ENCODE assay signal across 11 cellular contexts in the genomic region with DNA sequence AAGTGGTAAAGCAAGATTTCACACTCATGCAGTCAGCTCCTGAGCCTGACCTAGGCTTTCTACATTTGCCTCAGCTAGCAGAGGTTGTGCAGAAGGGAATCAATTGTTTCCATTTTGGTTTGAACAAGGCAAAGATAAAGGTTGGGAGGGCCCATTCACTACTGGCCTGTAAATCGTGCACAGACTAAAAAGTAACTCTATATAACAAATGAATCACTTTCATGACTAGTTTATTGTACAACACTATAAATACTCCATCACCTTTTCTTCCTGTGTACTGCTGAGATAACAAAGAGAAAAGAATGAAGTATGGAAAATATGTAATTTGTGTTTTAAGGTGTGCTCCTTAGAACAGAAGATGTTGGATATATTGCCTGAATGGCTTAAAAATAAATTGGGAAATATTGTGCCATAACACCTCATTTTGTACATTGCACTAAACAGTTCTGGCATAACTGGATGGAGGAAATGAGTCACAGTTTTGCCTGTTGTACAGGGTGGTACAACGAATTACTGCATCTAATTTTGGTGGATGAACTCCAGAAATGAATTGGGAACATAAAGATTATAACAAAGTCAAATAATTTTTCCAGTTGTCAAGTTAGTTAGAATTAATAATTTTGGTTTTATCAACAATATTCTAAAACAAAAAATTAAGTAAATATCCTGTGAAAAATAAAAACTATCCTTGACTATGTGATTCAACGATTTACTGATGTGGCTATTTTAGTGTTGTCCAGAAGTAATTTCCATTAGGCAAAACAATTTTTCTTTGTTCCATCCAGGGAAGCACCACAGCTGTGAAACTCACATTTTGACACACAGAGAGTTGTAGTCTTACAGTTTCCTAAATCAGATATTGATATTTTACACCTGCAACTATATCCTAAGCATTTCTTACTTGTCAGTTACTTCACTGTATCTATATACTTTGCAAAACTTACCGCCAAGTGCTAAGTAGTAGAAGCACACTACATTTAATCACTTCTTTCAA. TPM values are rescaled to one million over a fixed set of nuclear protein-coding genes. Genes with fewer than 3 reads are reported as not detected.
A peak's percentile ranks its signal among the peaks of the same experiment; 100 is the strongest.
DNase-seq lines count a peak whose midpoint lies in the region; ATAC-seq and TF ChIP-seq lines count a peak whose summit lies in the region.
"Had no signal": no experiment of that assay in that cellular context is flagged by ENCODE, and none has a peak within 500 bp of the region (broad histone marks: within the 10 kb centered on the region; RNA-seq: fewer than 3 reads in every experiment).

No MANE protein-coding gene starts in this region.

- peak; percentile 22 for DNase-seq in amniotic stem cell (lab: John Stamatoyannopoulos, UW)
- peak in 1 of 2 donors; percentile 79 for DNase-seq in foreskin keratinocyte
- no peak for DNase-seq in SKM-1 (lab: John Stamatoyannopoulos, UW; ENCODE audit: unreplicated experiment)
- DNase-seq in MG63: no peak
- no peak for DNase-seq in GM10248 (ENCODE audit: extremely low spot score)
- DNase-seq in activated gamma-delta T cell (lab: John Stamatoyannopoulos, UW): no peak
- DNase-seq: body of pancreas, DMS79, NCI-H1436 treated with DMSO at 0.1 percent for 48 hours had no signal

- H3K4me1 ChIP-seq in HEK293 (ENCODE audit: control insufficient read depth, insufficient read depth, low read length) (peaks cover 8% of the 10 kb centered on the region), foreskin keratinocyte (peaks cover 49% of the 10 kb centered on the region), skeletal muscle satellite cell (ENCODE audit: control insufficient read depth, insufficient read depth, low read length) (peaks cover 52% of the 10 kb centered on the region)
- H3K4me1 ChIP-seq: body of pancreas had no signal

- H3K4me3 ChIP-seq in HEK293 (ENCODE audit: low read depth, low read length) (no peak overlapping the region), skeletal muscle satellite cell (ENCODE audit: low read length) (no peak overlapping the region), MG63 (no peak overlapping the region)
- H3K4me3 ChIP-seq: body of pancreas had no signal

- TF ChIP-seq CTCF in HEK293 (tag by site-specific recombination; IDR thresholded peaks at IDR 0.05) (no peak), foreskin keratinocyte (conservative IDR thresholded peaks at IDR 0.05) (no peak), GM10248 (IDR thresholded peaks at IDR 0.05; ENCODE audit: control extremely low read depth, extremely low read depth, low read depth, missing control alignments) (no peak)

- ATAC-seq in foreskin keratinocyte: peak; percentile 76
- ATAC-seq: body of pancreas had no signal

- POLR2A ChIA-PET in HEK293 (lab: Yijun Ruan, JAX) (no interaction called here), GM10248 (lab: Yijun Ruan, JAX) (no interaction called here)

- H3K36me3 ChIP-seq in HEK293 (ENCODE audit: control insufficient read depth in 2 of 2, insufficient read depth in 1 of 2, low read length in 2 of 2) (0 out of 3 replicates have a peak, but pooled peaks cover 0 to 4% of the 10 kb centered on the region in 2 experiments), skeletal muscle satellite cell (ENCODE audit: insufficient read depth, low read length) (peaks cover 28% of the 10 kb centered on the region), MG63 (peaks cover 36% of the 10 kb centered on the region)

- no peaks in the 10 kb centered on the region for H3K9me3 ChIP-seq in HEK293 (ENCODE audit: control insufficient read depth, insufficient read depth, low read depth, low read length)
- no peaks in the 10 kb centered on the region for H3K9me3 ChIP-seq in skeletal muscle satellite cell (replicated peaks; ENCODE audit: low read length)
- H3K9me3 ChIP-seq in MG63: no peaks in the 10 kb centered on the region
- H3K9me3 ChIP-seq: body of pancreas had no signal

- no peak overlapping the region for H3K9ac ChIP-seq in skeletal muscle satellite cell (ENCODE audit: low read depth, low read length)

- H3K4me2 ChIP-seq in skeletal muscle satellite cell (ENCODE audit: low read length): peak overlapping the region; percentile 26

- no peaks in the 10 kb centered on the region for H3K27me3 ChIP-seq in foreskin keratinocyte
- no peaks in the 10 kb centered on the region for H3K27me3 ChIP-seq in skeletal muscle satellite cell (ENCODE audit: control insufficient read depth, insufficient read depth, low read length)
- H3K27me3 ChIP-seq in MG63: no peaks in the 10 kb centered on the region; the same call in 1 of the 2 replicates
- H3K27me3 ChIP-seq: body of pancreas had no signal

- CTCF ChIA-PET in HEK293 (lab: Yijun Ruan, JAX) (no interaction called here), GM10248 (lab: Yijun Ruan, JAX) (interaction anchor here (1.1 to 1.6 kb wide), 2 partner anchors 9 to 11 kb away, joined by 3 to 4 read pairs; no protein-coding TSS in a partner anchor)

- no peak overlapping the region for H3K27ac ChIP-seq in HEK293 (ENCODE audit: extremely low read depth, low read depth, low read length)
- peak overlapping the region; percentile 49 for H3K27ac ChIP-seq in foreskin keratinocyte
- H3K27ac ChIP-seq: body of pancreas had no signal

TF ChIP-seq in HEK293, 187 proteins besides CTCF, POLR2A, EP300 and RAD21:
- TF ChIP-seq ZNF37A (tag by site-specific recombination; IDR thresholded peaks at IDR 0.05) (no peak), ZNF266 (tag by site-specific recombination; IDR thresholded peaks at IDR 0.05; ENCODE audit: low read depth) (no peak), ZNF600 (tag by site-specific recombination; IDR thresholded peaks at IDR 0.05) (peak; percentile 66; the same call in 1 of the 2 replicates)
- TF ChIP-seq, protein P1, sequence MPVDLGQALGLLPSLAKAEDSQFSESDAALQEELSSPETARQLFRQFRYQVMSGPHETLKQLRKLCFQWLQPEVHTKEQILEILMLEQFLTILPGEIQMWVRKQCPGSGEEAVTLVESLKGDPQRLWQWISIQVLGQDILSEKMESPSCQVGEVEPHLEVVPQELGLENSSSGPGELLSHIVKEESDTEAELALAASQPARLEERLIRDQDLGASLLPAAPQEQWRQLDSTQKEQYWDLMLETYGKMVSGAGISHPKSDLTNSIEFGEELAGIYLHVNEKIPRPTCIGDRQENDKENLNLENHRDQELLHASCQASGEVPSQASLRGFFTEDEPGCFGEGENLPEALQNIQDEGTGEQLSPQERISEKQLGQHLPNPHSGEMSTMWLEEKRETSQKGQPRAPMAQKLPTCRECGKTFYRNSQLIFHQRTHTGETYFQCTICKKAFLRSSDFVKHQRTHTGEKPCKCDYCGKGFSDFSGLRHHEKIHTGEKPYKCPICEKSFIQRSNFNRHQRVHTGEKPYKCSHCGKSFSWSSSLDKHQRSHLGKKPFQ (tag by site-specific recombination; IDR thresholded peaks at IDR 0.05): no peak

RNA-seq across cellular contexts. Expression of gene SEMA3C, which starts 18.0 kb away (rescaled TPM):
- 99.5 and 150 TPM in 2 replicates for total RNA-seq in foreskin keratinocyte
- 16.2 and 21.2 TPM in 2 replicates for polyA plus RNA-seq in foreskin keratinocyte
- total RNA-seq in skeletal muscle satellite cell (2012; rRNA removed): 109 and 185 TPM in 2 replicates
- 23.1 and 31.2 TPM in 2 replicates for total RNA-seq in MG63 (2014; rRNA removed; shearing (Covaris generic); ENCODE audit: low replicate concordance)
